Comparison of ENCODE assay signal across 1 cellular context in the genomic region with DNA sequence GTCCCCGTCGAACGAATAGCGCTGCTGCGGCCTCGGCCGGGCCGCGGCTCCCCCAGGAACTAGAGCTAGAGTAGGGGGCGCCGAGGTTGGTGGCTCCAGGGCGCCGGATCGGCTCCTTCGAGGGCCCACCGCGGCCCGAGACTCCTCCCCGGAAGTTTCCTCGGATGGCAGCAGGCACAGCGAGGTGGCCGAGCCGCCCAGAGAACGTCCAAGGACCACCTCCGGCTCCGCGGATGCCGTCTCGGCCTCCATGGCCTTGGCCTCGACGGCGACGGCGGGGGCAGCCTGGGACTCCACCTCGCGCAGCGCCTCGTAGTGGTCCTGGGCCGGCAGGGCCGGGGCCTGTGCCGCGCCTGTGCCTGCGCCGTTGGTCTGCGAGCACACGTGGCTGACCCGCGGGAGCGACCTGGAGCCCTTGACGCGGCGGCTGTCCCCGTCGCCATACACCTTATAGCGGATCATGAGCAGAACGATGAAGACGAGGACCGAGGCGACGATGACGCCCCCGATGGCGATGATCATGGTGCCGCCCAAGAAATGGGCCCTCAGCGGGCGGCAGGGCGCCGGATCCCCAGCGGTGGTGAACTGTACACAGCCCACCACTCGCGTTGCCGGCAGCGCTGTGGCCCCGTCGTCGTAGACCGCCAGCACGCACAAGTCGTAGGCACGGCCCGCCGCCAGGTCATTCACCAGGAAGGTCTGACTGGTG.
TF ChIP-seq lines count a peak whose summit lies in the region.

No MANE protein-coding gene starts in this region.

TF ChIP-seq in WTC11, 78 proteins besides CTCF, POLR2A, EP300 and RAD21 (continued from another document and continues in another):
- TF ChIP-seq, protein P1, sequence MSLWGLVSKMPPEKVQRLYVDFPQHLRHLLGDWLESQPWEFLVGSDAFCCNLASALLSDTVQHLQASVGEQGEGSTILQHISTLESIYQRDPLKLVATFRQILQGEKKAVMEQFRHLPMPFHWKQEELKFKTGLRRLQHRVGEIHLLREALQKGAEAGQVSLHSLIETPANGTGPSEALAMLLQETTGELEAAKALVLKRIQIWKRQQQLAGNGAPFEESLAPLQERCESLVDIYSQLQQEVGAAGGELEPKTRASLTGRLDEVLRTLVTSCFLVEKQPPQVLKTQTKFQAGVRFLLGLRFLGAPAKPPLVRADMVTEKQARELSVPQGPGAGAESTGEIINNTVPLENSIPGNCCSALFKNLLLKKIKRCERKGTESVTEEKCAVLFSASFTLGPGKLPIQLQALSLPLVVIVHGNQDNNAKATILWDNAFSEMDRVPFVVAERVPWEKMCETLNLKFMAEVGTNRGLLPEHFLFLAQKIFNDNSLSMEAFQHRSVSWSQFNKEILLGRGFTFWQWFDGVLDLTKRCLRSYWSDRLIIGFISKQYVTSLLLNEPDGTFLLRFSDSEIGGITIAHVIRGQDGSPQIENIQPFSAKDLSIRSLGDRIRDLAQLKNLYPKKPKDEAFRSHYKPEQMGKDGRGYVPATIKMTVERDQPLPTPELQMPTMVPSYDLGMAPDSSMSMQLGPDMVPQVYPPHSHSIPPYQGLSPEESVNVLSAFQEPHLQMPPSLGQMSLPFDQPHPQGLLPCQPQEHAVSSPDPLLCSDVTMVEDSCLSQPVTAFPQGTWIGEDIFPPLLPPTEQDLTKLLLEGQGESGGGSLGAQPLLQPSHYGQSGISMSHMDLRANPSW (CRISPR knock-in tag; conservative IDR thresholded peaks at IDR 0.05; ENCODE audit: low read depth), result no peak
- TF ChIP-seq ZNF121 (CRISPR knock-in tag; IDR thresholded peaks at IDR 0.05), result no peak
- TF ChIP-seq, protein P2, sequence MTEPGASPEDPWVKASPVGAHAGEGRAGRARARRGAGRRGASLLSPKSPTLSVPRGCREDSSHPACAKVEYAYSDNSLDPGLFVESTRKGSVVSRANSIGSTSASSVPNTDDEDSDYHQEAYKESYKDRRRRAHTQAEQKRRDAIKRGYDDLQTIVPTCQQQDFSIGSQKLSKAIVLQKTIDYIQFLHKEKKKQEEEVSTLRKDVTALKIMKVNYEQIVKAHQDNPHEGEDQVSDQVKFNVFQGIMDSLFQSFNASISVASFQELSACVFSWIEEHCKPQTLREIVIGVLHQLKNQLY (CRISPR knock-in tag; IDR thresholded peaks at IDR 0.05), result 0 out of 2 replicates have a peak, but pooled peaks have one; percentile 39
- peak; percentile 76 for TF ChIP-seq MYBL2 (CRISPR knock-in tag; IDR thresholded peaks at IDR 0.05)
- peak; percentile 80; the same call in 1 of the 2 replicates for TF ChIP-seq TP53 (CRISPR knock-in tag; IDR thresholded peaks at IDR 0.05)
- TF ChIP-seq MXD4 (CRISPR knock-in tag; IDR thresholded peaks at IDR 0.05; ENCODE audit: borderline replicate concordance), result no peak
- TF ChIP-seq, protein P3, sequence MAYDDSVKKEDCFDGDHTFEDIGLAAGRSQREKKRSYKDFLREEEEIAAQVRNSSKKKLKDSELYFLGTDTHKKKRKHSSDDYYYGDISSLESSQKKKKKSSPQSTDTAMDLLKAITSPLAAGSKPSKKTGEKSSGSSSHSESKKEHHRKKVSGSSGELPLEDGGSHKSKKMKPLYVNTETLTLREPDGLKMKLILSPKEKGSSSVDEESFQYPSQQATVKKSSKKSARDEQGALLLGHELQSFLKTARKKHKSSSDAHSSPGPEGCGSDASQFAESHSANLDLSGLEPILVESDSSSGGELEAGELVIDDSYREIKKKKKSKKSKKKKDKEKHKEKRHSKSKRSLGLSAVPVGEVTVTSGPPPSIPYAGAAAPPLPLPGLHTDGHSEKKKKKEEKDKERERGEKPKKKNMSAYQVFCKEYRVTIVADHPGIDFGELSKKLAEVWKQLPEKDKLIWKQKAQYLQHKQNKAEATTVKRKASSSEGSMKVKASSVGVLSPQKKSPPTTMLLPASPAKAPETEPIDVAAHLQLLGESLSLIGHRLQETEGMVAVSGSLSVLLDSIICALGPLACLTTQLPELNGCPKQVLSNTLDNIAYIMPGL (CRISPR knock-in tag; IDR thresholded peaks at IDR 0.05), result peak; percentile 87; the same call in 1 of the 2 replicates
- TF ChIP-seq, protein P4, sequence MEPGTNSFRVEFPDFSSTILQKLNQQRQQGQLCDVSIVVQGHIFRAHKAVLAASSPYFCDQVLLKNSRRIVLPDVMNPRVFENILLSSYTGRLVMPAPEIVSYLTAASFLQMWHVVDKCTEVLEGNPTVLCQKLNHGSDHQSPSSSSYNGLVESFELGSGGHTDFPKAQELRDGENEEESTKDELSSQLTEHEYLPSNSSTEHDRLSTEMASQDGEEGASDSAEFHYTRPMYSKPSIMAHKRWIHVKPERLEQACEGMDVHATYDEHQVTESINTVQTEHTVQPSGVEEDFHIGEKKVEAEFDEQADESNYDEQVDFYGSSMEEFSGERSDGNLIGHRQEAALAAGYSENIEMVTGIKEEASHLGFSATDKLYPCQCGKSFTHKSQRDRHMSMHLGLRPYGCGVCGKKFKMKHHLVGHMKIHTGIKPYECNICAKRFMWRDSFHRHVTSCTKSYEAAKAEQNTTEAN (CRISPR knock-in tag; IDR thresholded peaks at IDR 0.05), result peak; percentile 13; the same call in 1 of the 2 replicates
- TF ChIP-seq OVOL2 (CRISPR knock-in tag; IDR thresholded peaks at IDR 0.05; ENCODE audit: borderline replicate concordance), result no peak
- peak; percentile 75 for TF ChIP-seq FOXK1 (CRISPR knock-in tag; IDR thresholded peaks at IDR 0.05)
- TF ChIP-seq ZNF423 (CRISPR knock-in tag; IDR thresholded peaks at IDR 0.05), result no peak
- TF ChIP-seq FOXJ3 (CRISPR knock-in tag; IDR thresholded peaks at IDR 0.05; ENCODE audit: borderline replicate concordance), result no peak
- no peak for TF ChIP-seq CBFB (CRISPR knock-in tag; IDR thresholded peaks at IDR 0.05; ENCODE audit: low read depth)
- TF ChIP-seq, protein P5, sequence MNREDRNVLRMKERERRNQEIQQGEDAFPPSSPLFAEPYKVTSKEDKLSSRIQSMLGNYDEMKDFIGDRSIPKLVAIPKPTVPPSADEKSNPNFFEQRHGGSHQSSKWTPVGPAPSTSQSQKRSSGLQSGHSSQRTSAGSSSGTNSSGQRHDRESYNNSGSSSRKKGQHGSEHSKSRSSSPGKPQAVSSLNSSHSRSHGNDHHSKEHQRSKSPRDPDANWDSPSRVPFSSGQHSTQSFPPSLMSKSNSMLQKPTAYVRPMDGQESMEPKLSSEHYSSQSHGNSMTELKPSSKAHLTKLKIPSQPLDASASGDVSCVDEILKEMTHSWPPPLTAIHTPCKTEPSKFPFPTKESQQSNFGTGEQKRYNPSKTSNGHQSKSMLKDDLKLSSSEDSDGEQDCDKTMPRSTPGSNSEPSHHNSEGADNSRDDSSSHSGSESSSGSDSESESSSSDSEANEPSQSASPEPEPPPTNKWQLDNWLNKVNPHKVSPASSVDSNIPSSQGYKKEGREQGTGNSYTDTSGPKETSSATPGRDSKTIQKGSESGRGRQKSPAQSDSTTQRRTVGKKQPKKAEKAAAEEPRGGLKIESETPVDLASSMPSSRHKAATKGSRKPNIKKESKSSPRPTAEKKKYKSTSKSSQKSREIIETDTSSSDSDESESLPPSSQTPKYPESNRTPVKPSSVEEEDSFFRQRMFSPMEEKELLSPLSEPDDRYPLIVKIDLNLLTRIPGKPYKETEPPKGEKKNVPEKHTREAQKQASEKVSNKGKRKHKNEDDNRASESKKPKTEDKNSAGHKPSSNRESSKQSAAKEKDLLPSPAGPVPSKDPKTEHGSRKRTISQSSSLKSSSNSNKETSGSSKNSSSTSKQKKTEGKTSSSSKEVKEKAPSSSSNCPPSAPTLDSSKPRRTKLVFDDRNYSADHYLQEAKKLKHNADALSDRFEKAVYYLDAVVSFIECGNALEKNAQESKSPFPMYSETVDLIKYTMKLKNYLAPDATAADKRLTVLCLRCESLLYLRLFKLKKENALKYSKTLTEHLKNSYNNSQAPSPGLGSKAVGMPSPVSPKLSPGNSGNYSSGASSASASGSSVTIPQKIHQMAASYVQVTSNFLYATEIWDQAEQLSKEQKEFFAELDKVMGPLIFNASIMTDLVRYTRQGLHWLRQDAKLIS (CRISPR knock-in tag; IDR thresholded peaks at IDR 0.05; ENCODE audit: borderline replicate concordance), result peak; percentile 85; the same call in 1 of the 2 replicates
- TF ChIP-seq, protein P6, sequence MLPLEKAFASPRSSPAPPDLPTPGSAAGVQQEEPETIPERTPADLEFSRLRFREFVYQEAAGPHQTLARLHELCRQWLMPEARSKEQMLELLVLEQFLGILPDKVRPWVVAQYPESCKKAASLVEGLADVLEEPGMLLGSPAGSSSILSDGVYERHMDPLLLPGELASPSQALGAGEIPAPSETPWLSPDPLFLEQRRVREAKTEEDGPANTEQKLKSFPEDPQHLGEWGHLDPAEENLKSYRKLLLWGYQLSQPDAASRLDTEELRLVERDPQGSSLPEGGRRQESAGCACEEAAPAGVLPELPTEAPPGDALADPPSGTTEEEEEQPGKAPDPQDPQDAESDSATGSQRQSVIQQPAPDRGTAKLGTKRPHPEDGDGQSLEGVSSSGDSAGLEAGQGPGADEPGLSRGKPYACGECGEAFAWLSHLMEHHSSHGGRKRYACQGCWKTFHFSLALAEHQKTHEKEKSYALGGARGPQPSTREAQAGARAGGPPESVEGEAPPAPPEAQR (CRISPR knock-in tag; IDR thresholded peaks at IDR 0.05), result no peak
- TF ChIP-seq, protein P7, sequence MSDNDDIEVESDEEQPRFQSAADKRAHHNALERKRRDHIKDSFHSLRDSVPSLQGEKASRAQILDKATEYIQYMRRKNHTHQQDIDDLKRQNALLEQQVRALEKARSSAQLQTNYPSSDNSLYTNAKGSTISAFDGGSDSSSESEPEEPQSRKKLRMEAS (CRISPR knock-in tag; IDR thresholded peaks at IDR 0.05), result peak; percentile 94
- 0 out of 2 replicates have a peak, but pooled peaks have one; percentile 48 for TF ChIP-seq NFATC4 (CRISPR knock-in tag; IDR thresholded peaks at IDR 0.05)
- TF ChIP-seq IRF2 (CRISPR knock-in tag; IDR thresholded peaks at IDR 0.05; ENCODE audit: borderline replicate concordance, low read depth), result no peak
- TF ChIP-seq SOX15 (CRISPR knock-in tag; IDR thresholded peaks at IDR 0.05), result no peak
- no peak for TF ChIP-seq RORB (CRISPR knock-in tag; IDR thresholded peaks at IDR 0.05)
- TF ChIP-seq, protein P8, sequence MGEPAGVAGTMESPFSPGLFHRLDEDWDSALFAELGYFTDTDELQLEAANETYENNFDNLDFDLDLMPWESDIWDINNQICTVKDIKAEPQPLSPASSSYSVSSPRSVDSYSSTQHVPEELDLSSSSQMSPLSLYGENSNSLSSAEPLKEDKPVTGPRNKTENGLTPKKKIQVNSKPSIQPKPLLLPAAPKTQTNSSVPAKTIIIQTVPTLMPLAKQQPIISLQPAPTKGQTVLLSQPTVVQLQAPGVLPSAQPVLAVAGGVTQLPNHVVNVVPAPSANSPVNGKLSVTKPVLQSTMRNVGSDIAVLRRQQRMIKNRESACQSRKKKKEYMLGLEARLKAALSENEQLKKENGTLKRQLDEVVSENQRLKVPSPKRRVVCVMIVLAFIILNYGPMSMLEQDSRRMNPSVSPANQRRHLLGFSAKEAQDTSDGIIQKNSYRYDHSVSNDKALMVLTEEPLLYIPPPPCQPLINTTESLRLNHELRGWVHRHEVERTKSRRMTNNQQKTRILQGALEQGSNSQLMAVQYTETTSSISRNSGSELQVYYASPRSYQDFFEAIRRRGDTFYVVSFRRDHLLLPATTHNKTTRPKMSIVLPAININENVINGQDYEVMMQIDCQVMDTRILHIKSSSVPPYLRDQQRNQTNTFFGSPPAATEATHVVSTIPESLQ (CRISPR knock-in tag; IDR thresholded peaks at IDR 0.05), result no peak
- TF ChIP-seq SMAD3 (CRISPR knock-in tag; IDR thresholded peaks at IDR 0.05; ENCODE audit: borderline replicate concordance), result peak; percentile 75; the same call in 1 of the 2 replicates
- peak; percentile 65; the same call in 1 of the 2 replicates for TF ChIP-seq TEAD1 (CRISPR knock-in tag; IDR thresholded peaks at IDR 0.05)
- TF ChIP-seq RELA (CRISPR knock-in tag; IDR thresholded peaks at IDR 0.05; ENCODE audit: borderline replicate concordance), result peak; percentile 88
- TF ChIP-seq, protein P9, sequence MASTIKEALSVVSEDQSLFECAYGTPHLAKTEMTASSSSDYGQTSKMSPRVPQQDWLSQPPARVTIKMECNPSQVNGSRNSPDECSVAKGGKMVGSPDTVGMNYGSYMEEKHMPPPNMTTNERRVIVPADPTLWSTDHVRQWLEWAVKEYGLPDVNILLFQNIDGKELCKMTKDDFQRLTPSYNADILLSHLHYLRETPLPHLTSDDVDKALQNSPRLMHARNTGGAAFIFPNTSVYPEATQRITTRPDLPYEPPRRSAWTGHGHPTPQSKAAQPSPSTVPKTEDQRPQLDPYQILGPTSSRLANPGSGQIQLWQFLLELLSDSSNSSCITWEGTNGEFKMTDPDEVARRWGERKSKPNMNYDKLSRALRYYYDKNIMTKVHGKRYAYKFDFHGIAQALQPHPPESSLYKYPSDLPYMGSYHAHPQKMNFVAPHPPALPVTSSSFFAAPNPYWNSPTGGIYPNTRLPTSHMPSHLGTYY (CRISPR knock-in tag; IDR thresholded peaks at IDR 0.05), result no peak
- TF ChIP-seq, protein P10, sequence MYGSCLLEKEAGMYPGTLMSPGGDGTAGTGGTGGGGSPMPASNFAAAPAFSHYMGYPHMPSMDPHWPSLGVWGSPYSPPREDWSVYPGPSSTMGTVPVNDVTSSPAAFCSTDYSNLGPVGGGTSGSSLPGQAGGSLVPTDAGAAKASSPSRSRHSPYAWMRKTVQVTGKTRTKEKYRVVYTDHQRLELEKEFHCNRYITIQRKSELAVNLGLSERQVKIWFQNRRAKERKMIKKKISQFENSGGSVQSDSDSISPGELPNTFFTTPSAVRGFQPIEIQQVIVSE (CRISPR knock-in tag; IDR thresholded peaks at IDR 0.05; ENCODE audit: borderline replicate concordance), result no peak
- no peak for TF ChIP-seq ZNF317 (CRISPR knock-in tag; IDR thresholded peaks at IDR 0.05; ENCODE audit: borderline replicate concordance, low read depth)
- TF ChIP-seq NR1H2 (CRISPR knock-in tag; IDR thresholded peaks at IDR 0.05), result no peak
- TF ChIP-seq ETV6 (CRISPR knock-in tag; IDR thresholded peaks at IDR 0.05), result no peak
- TF ChIP-seq ZNF396 (CRISPR knock-in tag; IDR thresholded peaks at IDR 0.05; ENCODE audit: borderline replicate concordance), result no peak
- TF ChIP-seq ZNF416 (CRISPR knock-in tag; IDR thresholded peaks at IDR 0.05), result no peak
- peak; percentile 90 for TF ChIP-seq ZNF232 (CRISPR knock-in tag; IDR thresholded peaks at IDR 0.05)
- TF ChIP-seq TEAD4 (CRISPR knock-in tag; IDR thresholded peaks at IDR 0.05), result no peak
- TF ChIP-seq ZNF138 (CRISPR knock-in tag; conservative IDR thresholded peaks at IDR 0.05), result 0 out of 2 replicates have a peak, but pooled peaks have one; percentile 83
